Comparison of ENCODE assay signal across 11 cellular contexts in the genomic region with DNA sequence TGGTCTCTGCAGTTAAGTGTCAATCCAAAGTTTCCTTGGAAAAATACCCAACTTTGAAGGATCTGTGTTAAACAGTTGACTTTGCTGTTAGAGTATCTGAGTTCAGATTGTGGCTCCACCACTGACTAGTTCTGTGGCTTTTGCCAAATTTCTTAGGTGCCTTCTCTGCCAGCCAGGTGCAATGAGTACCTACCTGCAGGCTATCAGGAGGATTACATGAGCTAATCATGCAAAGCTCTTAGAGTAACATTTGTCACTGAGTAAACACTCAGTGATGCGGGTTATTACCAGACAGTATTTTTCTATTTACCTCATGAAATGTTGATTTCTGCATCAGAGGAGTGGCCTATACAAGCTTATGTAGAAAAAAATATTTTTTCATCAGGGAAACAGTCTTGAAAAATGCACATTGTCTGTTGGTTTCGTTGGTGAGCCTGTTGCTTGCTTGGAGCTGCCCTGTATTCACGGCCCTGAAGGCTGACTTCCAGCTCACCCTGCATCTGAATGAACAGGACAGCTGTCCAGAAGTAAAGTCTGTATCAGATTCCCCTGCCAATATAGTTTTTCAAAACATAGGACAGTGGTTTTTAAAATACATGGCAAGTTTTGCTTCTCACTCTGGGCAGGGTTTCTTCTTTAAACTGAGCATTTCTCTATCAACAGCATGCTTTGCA.
DNase-seq lines count a peak whose midpoint lies in the region; ATAC-seq and TF ChIP-seq lines count a peak whose summit lies in the region.
"Had no signal": no experiment of that assay in that cellular context is flagged by ENCODE, and none has a peak within 500 bp of the region (broad histone marks: within the 10 kb centered on the region; RNA-seq: fewer than 3 reads in every experiment).

No MANE protein-coding gene starts in this region.

- 39 to 48% methylated on average over 3 of the region's 3 CpGs for WGBS in thyroid gland, 2 donors

- no peak overlapping the region for H2AFZ ChIP-seq in PC-3 (ENCODE audit: low read length)

- H3K36me3 ChIP-seq in PC-3 (ENCODE audit: low read depth, low read length) (peaks cover 16% of the 10 kb centered on the region), thyroid gland (no peaks in the 10 kb centered on the region)
- H3K36me3 ChIP-seq: esophagus muscularis mucosa had no signal

- H3K9me3 ChIP-seq in PC-3 (ENCODE audit: low read length), result peaks cover 24% of the 10 kb centered on the region
- no peaks in the 10 kb centered on the region for H3K9me3 ChIP-seq in thyroid gland

- no peak for TF ChIP-seq CTCF in PC-3 (conservative IDR thresholded peaks at IDR 0.05; ENCODE audit: low read depth, low read length)
- no peak for TF ChIP-seq CTCF in fibroblast of pulmonary artery (IDR thresholded peaks at IDR 0.05; ENCODE audit: low read length, missing control alignments)
- TF ChIP-seq CTCF in thyroid gland (IDR thresholded peaks at IDR 0.05), result no peak

- intact Hi-C loops in PC-3 (cut with micrococcal nuclease), result loop anchor here (1.0 to 5.0 kb wide), 4 partner anchors 19 to 373 kb away; no protein-coding TSS in a partner anchor
- intact Hi-C loops in thyroid gland (cut with DNase I), result loop anchor here (5.0 kb wide), 1 partner anchor 263 kb away; no protein-coding TSS in a partner anchor

- DNase-seq in NCI-H2107 treated with DMSO at 0.1 percent for 48 hours (lab: John Stamatoyannopoulos, UW; ENCODE audit: unreplicated experiment) (peak; percentile 42), NCI-H2107 (lab: John Stamatoyannopoulos, UW) (no peak), PC-3 (peak; percentile 95), fibroblast of pulmonary artery (ENCODE audit: low read depth) (peak; percentile 13), thyroid gland (peak; percentile 37 to 53), activated gamma-delta T cell (lab: John Stamatoyannopoulos, UW) (no peak)
- DNase-seq: activated CD4-positive, alpha-beta T cell treated with anti-CD3 and anti-CD28 coated beads, Interleukin-2, amount 50 U/mL, for 4 hours had no signal

- TF ChIP-seq POLR2A in thyroid gland (IDR thresholded peaks at IDR 0.05), result no peak

- H3K4me1 ChIP-seq in PC-3 (ENCODE audit: insufficient read depth, low read length) (peaks cover 36% of the 10 kb centered on the region), thyroid gland (peaks cover 19 to 23% of the 10 kb centered on the region in 2 donors)

- H3K79me2 ChIP-seq in PC-3 (ENCODE audit: low read length), result peaks cover 11% of the 10 kb centered on the region; the same call in 1 of the 2 replicates

- CTCF ChIA-PET in PC-3 (lab: Charles Lee), result no interaction called here

- H3K27me3 ChIP-seq in PC-3 (ENCODE audit: low read length) (no peaks in the 10 kb centered on the region), thyroid gland (no peaks in the 10 kb centered on the region)

- peak overlapping the region; percentile 80 for H3K4me2 ChIP-seq in PC-3 (ENCODE audit: low read length)

- H3K4me3 ChIP-seq in PC-3 (ENCODE audit: low read length) (peak overlapping the region; percentile 43), fibroblast of pulmonary artery (replicated peaks; ENCODE audit: low read depth, low read length) (no peak overlapping the region), thyroid gland (replicated peaks in 1 of 3) (no peak overlapping the region)
- H3K4me3 ChIP-seq: esophagus muscularis mucosa, SK-N-MC had no signal

- H3K9me2 ChIP-seq in PC-3 (replicated peaks; ENCODE audit: low read length), result no peaks in the 10 kb centered on the region

- H3K27ac ChIP-seq in PC-3 (ENCODE audit: low read length) (peak overlapping the region; percentile 98), thyroid gland (peak overlapping the region; percentile 53 to 77 (median 68))
- H3K27ac ChIP-seq: esophagus muscularis mucosa, SK-N-MC had no signal

- no peaks in the 10 kb centered on the region for H4K20me1 ChIP-seq in PC-3 (ENCODE audit: low read length)

- ATAC-seq in PC-3 (peak; percentile 69), HG03342 (IDR thresholded peaks at IDR 0.05; ENCODE audit: unreplicated experiment) (no peak), HG02870 (IDR thresholded peaks at IDR 0.05; ENCODE audit: unreplicated experiment) (no peak)

- H3K9ac ChIP-seq in PC-3 (ENCODE audit: low read length), result peak overlapping the region; percentile 89

- POLR2A ChIA-PET in PC-3 (lab: Charles Lee; ENCODE audit: unreplicated experiment), result interaction anchor here (0.6 kb wide), 2 partner anchors 69 to 158 kb away, joined by 5 to 7 read pairs; no protein-coding TSS in a partner anchor

- BruUV-seq in PC-3 (replicated peaks; lab: Mats Ljungman, UMichigan), result no TSS peak

- H3F3A ChIP-seq in PC-3 (ENCODE audit: low read length, unreplicated experiment), result peaks cover 26% of the 10 kb centered on the region

Comparison
In these comparisons a context has a peak if more than half of its experiments do, and no peak if none do; other contexts are left out.
1. DNase-seq: peak in NCI-H2107 treated with DMSO at 0.1 percent for 48 hours (single experiment), PC-3 (single experiment), fibroblast of pulmonary artery (single experiment) and thyroid gland (2 of 2); none in NCI-H2107 (single experiment) and activated gamma-delta T cell (single experiment).